In the genomic region with DNA sequence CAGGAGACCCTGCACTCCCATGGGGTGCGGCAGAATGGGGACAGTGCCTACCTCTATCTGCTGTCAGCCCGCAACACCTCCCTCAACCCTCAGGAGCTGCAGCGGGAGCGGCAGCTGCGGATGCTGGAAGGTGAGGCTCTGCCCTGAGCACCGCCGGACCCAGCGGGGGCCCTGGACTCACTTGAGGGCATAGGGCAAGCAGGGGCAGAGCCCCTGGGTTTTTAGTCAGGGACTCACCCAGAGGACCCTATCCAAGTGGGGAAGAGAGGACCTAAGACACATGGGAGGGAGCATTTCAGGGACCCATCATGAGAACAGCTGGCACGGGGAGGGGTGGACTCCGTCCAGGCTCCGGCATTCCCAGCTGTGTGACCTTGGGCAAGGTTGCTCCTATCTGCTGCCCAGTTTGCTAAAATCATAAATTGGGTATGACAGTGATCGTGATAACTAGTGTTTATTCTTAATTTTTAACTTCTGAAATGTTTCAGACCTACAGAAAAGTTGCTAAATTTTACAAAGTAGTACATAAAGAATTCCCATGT, we compare ENCODE assay signal across 29 cellular contexts.
"Had no signal": no experiment of that assay in that cellular context is flagged by ENCODE, and none has a peak within 500 bp of the region (broad histone marks: within the 10 kb centered on the region; RNA-seq: fewer than 3 reads in every experiment).

No MANE protein-coding gene starts in this region.

- ATAC-seq: activated CD4-positive, alpha-beta T cell treated with anti-CD3 and anti-CD28 coated beads for 36 hours; activated CD8-positive, alpha-beta memory T cell treated with anti-CD3 and anti-CD28 coated beads, Interleukin-2, amount 10 ng/mL, durations not matched to agents 7 days and 5 days; activated CD8-positive, alpha-beta T cell treated with anti-CD3 and anti-CD28 coated beads, Interleukin-2, amount 10 ng/mL, durations not matched to agents 7 days and 5 days; effector memory CD8-positive, alpha-beta T cell; gastrocnemius medialis; mucosa of descending colon; stimulated activated memory B cell treated with anti-CD40 and anti-IgM and Interleukin-4, amounts not matched to agents 10 μg/mL and 1 μg/mL and 100 μg/mL, for 72 hours; stimulated activated naive CD8-positive, alpha-beta T cell treated with anti-CD3 and anti-CD28 coated beads, Interleukin-15, amount 100 ng/mL, for 72 hours had no signal

- H3K4me3 ChIP-seq: gastrocnemius medialis, hepatocyte, lung, mucosa of descending colon, right lobe of liver, skin epidermis, uterus had no signal

- H2AFZ ChIP-seq: hepatocyte had no signal

- H3K4me1 ChIP-seq: uterus had no signal

- H3K27ac ChIP-seq: gastrocnemius medialis, hepatocyte, skin epidermis, uterus had no signal

- H3K36me3 ChIP-seq: uterus had no signal

- DNase-seq: activated CD4-positive, alpha-beta T cell treated with anti-CD3 and anti-CD28 coated beads for 36 hours; activated CD4-positive, CD25-positive, alpha-beta regulatory T cell; activated CD8-positive, alpha-beta memory T cell treated with anti-CD3 and anti-CD28 coated beads, Interleukin-2, amount 10 ng/mL, durations not matched to agents 7 days and 5 days; activated CD8-positive, alpha-beta T cell treated with anti-CD3 and anti-CD28 coated beads, Interleukin-2, amount 10 ng/mL, durations not matched to agents 7 days and 5 days; activated naive CD4-positive, alpha-beta T cell treated with Interleukin-2 at 50 U/mL for 16 hours; activated naive CD8-positive, alpha-beta T cell treated with anti-CD3 and anti-CD28 coated beads, Interleukin-2, amount 10 ng/mL, durations not matched to agents 7 days and 5 days; activated T-cell treated with anti-CD3 and anti-CD28 coated beads, Interleukin-2, amount 50 U/mL, for 48 hours; amniotic stem cell; caudate nucleus; cortex of kidney; effector memory CD8-positive, alpha-beta T cell; erythroblast; gastrocnemius medialis; glutamatergic neuron; left cardiac atrium; mesendoderm; mucosa of descending colon; nephron progenitor cell; right lobe of liver; stimulated activated CD4-positive, alpha-beta T cell treated with anti-CD3 and anti-CD28 coated beads, Interleukin-1b, Interleukin-23, amount 100 ng/mL, for 48 hours; stimulated activated CD4-positive, alpha-beta T cell treated with anti-CD3 and anti-CD28 coated beads, Interleukin-4, amount 100 ng/mL, for 4 hours; stimulated activated CD8-positive, alpha-beta memory T cell treated with anti-CD3 and anti-CD28 coated beads, Interleukin-4, amount 100 ng/mL, for 48 hours; stimulated activated naive CD8-positive, alpha-beta T cell treated with anti-CD3 and anti-CD28 coated beads, Interleukin-15, amount 100 ng/mL, for 72 hours; T-helper 1 cell; uterus had no signal

- H3K27me3 ChIP-seq: gastrocnemius medialis, hepatocyte, right lobe of liver, uterus had no signal

- H3K4me2 ChIP-seq: hepatocyte had no signal

- H3K9me3 ChIP-seq: gastrocnemius medialis, mucosa of descending colon, right lobe of liver, uterus had no signal
